ENCODE assay signal across 17 cellular contexts in the genomic region with DNA sequence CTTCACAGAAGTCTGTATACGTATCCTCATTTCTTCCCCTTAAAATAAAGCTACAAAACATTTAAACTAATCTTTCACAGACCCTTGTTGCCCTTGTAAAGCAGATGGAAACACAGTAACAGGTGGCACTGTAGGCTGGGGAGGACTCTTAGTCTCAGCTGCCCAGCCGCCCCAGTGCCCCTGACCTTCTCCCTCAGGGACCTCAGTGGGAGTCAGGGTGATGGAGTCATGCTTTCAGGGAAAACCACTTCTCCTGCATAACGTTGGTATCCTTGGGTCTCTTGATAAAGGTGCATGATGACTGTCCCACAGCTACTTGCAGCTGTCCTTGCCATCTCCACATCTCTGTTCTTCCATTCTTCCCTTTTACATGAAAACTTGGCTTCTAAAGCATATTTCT.
"Had no signal": no experiment of that assay in that cellular context is flagged by ENCODE, and none has a peak within 500 bp of the region (broad histone marks: within the 10 kb centered on the region; RNA-seq: fewer than 3 reads in every experiment).

No MANE protein-coding gene starts in this region.

- H3K36me3 ChIP-seq: esophagus squamous epithelium, heart right ventricle, transverse colon had no signal

- H3K27me3 ChIP-seq: esophagus squamous epithelium, heart right ventricle, transverse colon had no signal

- H3K27ac ChIP-seq: coronary artery, esophagus squamous epithelium, heart right ventricle, transverse colon had no signal

- H3K4me1 ChIP-seq: esophagus squamous epithelium, heart right ventricle, transverse colon had no signal

- H3K9me3 ChIP-seq: esophagus squamous epithelium, heart right ventricle, transverse colon had no signal

- H3K4me3 ChIP-seq: coronary artery, esophagus squamous epithelium, heart right ventricle, lung, transverse colon had no signal

- DNase-seq: activated CD4-positive, alpha-beta memory T cell treated with anti-CD3 and anti-CD28 coated beads for 36 hours; activated CD4-positive, alpha-beta T cell treated with anti-CD3 and anti-CD28 coated beads for 48 hours; activated naive CD4-positive, alpha-beta T cell treated with anti-CD3 and anti-CD28 coated beads, Interleukin-2, amount 10 ng/mL, durations not matched to agents 7 days and 5 days; activated T-cell treated with anti-CD3 and anti-CD28 coated beads, Interleukin-2, amount 50 U/mL, for 48 hours; amygdala; esophagus squamous epithelium; heart right ventricle; left colon; nucleus accumbens; stimulated activated CD4-positive, alpha-beta T cell treated with anti-CD3 and anti-CD28 coated beads, Interleukin-2, amount 100 ng/mL, for 48 hours; stimulated activated CD8-positive, alpha-beta memory T cell treated with anti-CD3 and anti-CD28 coated beads, Interleukin-4, amount 100 ng/mL, for 48 hours; stimulated activated naive B cell treated with anti-CD40 and anti-IgM and Interleukin-4, amounts not matched to agents 10 μg/mL and 1 μg/mL and 100 μg/mL, for 72 hours; T1000; transverse colon had no signal

- ATAC-seq: heart right ventricle; left colon; sciatic nerve; stimulated activated naive B cell treated with anti-CD40 and anti-IgM and Interleukin-4, amounts not matched to agents 10 μg/mL and 1 μg/mL and 100 μg/mL, for 72 hours had no signal
